ENCODE assay signal across 1 cellular context in the genomic region with DNA sequence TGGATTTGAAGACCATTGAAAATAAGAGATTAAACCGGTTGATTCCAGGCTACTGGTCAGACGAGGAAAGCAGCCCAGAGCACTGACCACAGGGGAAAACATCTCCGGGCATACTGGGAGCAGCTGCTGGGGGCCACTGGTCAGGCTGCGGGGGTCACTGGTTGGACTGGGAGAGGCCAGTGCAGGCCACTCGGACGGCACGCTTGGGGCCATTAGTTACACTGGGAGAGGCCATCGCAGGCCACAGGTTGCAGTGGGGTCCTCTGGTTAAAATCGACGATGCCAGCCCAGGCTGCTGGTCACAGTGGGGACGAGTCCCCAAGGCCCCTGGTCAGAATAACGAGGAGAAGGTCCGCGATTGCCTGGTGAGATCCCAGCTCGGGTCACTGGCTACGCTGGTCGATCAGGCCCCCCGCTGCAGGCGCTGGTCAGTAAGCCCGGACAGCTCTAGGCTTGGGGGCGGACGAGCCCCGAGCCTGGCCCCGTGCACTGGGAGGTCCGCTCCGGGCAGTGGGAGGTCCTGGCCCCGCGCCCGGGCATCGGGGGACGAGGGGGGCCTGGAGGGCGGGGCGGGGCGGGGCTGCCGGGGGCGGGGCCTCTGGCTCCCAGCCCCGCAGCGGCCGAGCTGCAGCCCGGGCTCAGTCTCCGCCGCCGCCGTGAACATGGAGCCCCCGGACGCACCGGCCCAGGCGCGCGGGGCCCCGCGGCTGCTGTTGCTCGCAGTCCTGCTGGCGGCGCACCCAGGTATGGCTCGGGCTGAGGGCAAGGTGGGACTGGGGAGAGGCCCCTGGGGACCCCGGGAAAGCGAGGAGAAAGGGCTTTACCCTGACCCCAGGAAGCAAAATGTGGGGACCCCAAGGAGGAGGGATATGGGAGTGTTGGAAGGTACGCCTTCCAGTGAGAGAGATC.
TF ChIP-seq lines count a peak whose summit lies in the region.

Gene BCAM (plus strand): TSS at position 641 of the 909 bp plus-strand sequence. CDS start 22 bp downstream, at position 663.

TF ChIP-seq in HepG2, 621 proteins besides CTCF, POLR2A, EP300 and RAD21 (continued from another document and continues in another):
- TF ChIP-seq, protein P1, sequence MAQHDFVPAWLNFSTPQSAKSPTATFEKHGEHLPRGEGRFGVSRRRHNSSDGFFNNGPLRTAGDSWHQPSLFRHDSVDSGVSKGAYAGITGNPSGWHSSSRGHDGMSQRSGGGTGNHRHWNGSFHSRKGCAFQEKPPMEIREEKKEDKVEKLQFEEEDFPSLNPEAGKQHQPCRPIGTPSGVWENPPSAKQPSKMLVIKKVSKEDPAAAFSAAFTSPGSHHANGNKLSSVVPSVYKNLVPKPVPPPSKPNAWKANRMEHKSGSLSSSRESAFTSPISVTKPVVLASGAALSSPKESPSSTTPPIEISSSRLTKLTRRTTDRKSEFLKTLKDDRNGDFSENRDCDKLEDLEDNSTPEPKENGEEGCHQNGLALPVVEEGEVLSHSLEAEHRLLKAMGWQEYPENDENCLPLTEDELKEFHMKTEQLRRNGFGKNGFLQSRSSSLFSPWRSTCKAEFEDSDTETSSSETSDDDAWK (CRISPR knock-in tag; IDR thresholded peaks at IDR 0.05): no peak
- TF ChIP-seq ZNF260 (CRISPR knock-in tag; IDR thresholded peaks at IDR 0.05; ENCODE audit: borderline replicate concordance, low read depth) (no peak), RBM39 (IDR thresholded peaks at IDR 0.05; ENCODE audit: low read depth, low read length, poor library complexity, severe bottlenecking) (no peak), CEBPG (CRISPR knock-in tag; IDR thresholded peaks at IDR 0.05) (0 out of 2 replicates have a peak, but pooled peaks have one; percentile 9), ZNF776 (CRISPR knock-in tag; IDR thresholded peaks at IDR 0.05) (peak; percentile 88; the same call in 1 of the 2 replicates), EED (CRISPR knock-in tag; IDR thresholded peaks at IDR 0.05) (no peak), RXRA (CRISPR knock-in tag; IDR thresholded peaks at IDR 0.05) (0 out of 2 replicates have a peak, but pooled peaks have one; percentile 15), NR1H2 (CRISPR knock-in tag; IDR thresholded peaks at IDR 0.05; ENCODE audit: borderline replicate concordance, low read depth) (no peak), ATF1 (CRISPR knock-in tag; IDR thresholded peaks at IDR 0.05) (no peak), AKAP8 (CRISPR knock-in tag; IDR thresholded peaks at IDR 0.05) (peak; percentile 46; the same call in 1 of the 2 replicates), ZNF510 (CRISPR knock-in tag; IDR thresholded peaks at IDR 0.05; ENCODE audit: low read depth) (peak; percentile 55; the same call in 1 of the 2 replicates), ZNF496 (CRISPR knock-in tag; IDR thresholded peaks at IDR 0.05; ENCODE audit: insufficient replicate concordance) (no peak), KLF12 (CRISPR knock-in tag; IDR thresholded peaks at IDR 0.05; ENCODE audit: borderline replicate concordance) (no peak), NR3C1 (CRISPR knock-in tag; IDR thresholded peaks at IDR 0.05) (no peak), ATF3 (CRISPR knock-in tag; IDR thresholded peaks at IDR 0.05) (no peak), HOXA7 (CRISPR knock-in tag; IDR thresholded peaks at IDR 0.05) (no peak), ZFX (CRISPR knock-in tag; IDR thresholded peaks at IDR 0.05; ENCODE audit: low read depth) (peak; percentile 81), NBN (conservative IDR thresholded peaks at IDR 0.05) (no peak), ZNF790 (CRISPR knock-in tag; IDR thresholded peaks at IDR 0.05; ENCODE audit: borderline replicate concordance) (0 out of 2 replicates have a peak, but pooled peaks have one; percentile 41), HOXA9 (CRISPR knock-in tag; IDR thresholded peaks at IDR 0.05; ENCODE audit: borderline replicate concordance) (no peak), FOXK1 (CRISPR knock-in tag; IDR thresholded peaks at IDR 0.05; ENCODE audit: borderline replicate concordance, low read depth) (no peak), ZNF274 (CRISPR knock-in tag; IDR thresholded peaks at IDR 0.05) (no peak; the same call in 1 of the 2 replicates), ZNF737 (CRISPR knock-in tag; IDR thresholded peaks at IDR 0.05; ENCODE audit: borderline replicate concordance) (no peak), ZNF770 (CRISPR knock-in tag; IDR thresholded peaks at IDR 0.05) (no peak), FOXK2 (IDR thresholded peaks at IDR 0.05) (no peak), NFATC3 (CRISPR knock-in tag; IDR thresholded peaks at IDR 0.05) (0 out of 2 replicates have a peak, but pooled peaks have one; percentile 39), KLF16 (CRISPR knock-in tag; IDR thresholded peaks at IDR 0.05) (no peak), JUN (CRISPR knock-in tag; IDR thresholded peaks at IDR 0.05) (no peak), ZBTB7B (CRISPR knock-in tag; IDR thresholded peaks at IDR 0.05) (peak; percentile 79), SOX5 (CRISPR knock-in tag; IDR thresholded peaks at IDR 0.05; ENCODE audit: borderline replicate concordance) (peak; percentile 24; the same call in 1 of the 2 replicates), GRHL1 (CRISPR knock-in tag; conservative IDR thresholded peaks at IDR 0.05) (no peak), ZNF484 (CRISPR knock-in tag; IDR thresholded peaks at IDR 0.05; ENCODE audit: borderline replicate concordance, low read depth) (no peak), ZIK1 (CRISPR knock-in tag; IDR thresholded peaks at IDR 0.05; ENCODE audit: borderline replicate concordance, low read depth) (no peak), NR2F6 (IDR thresholded peaks at IDR 0.05) (no peak), NR2F6 (CRISPR knock-in tag; IDR thresholded peaks at IDR 0.05) (0 out of 2 replicates have a peak, but pooled peaks have one; percentile 13), MEIS2 (CRISPR knock-in tag; IDR thresholded peaks at IDR 0.05) (peak; percentile 61; the same call in 1 of the 2 replicates), ZNF564 (CRISPR knock-in tag; IDR thresholded peaks at IDR 0.05) (peak; percentile 3; the same call in 1 of the 2 replicates), ZNF34 (CRISPR knock-in tag; IDR thresholded peaks at IDR 0.05; ENCODE audit: borderline replicate concordance) (no peak), ZKSCAN8 (CRISPR knock-in tag; IDR thresholded peaks at IDR 0.05; ENCODE audit: borderline replicate concordance) (0 out of 2 replicates have a peak, but pooled peaks have one; percentile 22), ZSCAN31 (CRISPR knock-in tag; IDR thresholded peaks at IDR 0.05; ENCODE audit: low read depth) (no peak), ZSCAN22 (CRISPR knock-in tag; IDR thresholded peaks at IDR 0.05) (peak; percentile 27; the same call in 1 of the 2 replicates), ZNF556 (CRISPR knock-in tag; IDR thresholded peaks at IDR 0.05; ENCODE audit: borderline replicate concordance) (no peak), ZNF264 (CRISPR knock-in tag; IDR thresholded peaks at IDR 0.05) (peak; percentile 28; the same call in 1 of the 2 replicates)
- TF ChIP-seq, protein P2, sequence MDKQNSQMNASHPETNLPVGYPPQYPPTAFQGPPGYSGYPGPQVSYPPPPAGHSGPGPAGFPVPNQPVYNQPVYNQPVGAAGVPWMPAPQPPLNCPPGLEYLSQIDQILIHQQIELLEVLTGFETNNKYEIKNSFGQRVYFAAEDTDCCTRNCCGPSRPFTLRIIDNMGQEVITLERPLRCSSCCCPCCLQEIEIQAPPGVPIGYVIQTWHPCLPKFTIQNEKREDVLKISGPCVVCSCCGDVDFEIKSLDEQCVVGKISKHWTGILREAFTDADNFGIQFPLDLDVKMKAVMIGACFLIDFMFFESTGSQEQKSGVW (CRISPR knock-in tag; IDR thresholded peaks at IDR 0.05; ENCODE audit: borderline replicate concordance): no peak
- TF ChIP-seq, protein P3, sequence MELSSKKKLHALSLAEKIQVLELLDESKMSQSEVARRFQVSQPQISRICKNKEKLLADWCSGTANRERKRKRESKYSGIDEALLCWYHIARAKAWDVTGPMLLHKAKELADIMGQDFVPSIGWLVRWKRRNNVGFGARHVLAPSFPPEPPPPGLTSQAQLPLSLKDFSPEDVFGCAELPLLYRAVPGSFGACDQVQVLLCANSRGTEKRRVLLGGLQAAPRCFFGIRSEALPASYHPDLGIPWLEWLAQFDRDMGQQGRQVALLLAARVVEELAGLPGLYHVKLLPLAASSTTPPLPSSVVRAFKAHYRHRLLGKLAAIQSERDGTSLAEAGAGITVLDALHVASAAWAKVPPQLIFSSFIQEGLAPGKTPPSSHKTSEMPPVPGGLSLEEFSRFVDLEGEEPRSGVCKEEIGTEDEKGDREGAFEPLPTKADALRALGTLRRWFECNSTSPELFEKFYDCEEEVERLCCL (CRISPR knock-in tag; IDR thresholded peaks at IDR 0.05; ENCODE audit: borderline replicate concordance): no peak
- TF ChIP-seq, protein P4, sequence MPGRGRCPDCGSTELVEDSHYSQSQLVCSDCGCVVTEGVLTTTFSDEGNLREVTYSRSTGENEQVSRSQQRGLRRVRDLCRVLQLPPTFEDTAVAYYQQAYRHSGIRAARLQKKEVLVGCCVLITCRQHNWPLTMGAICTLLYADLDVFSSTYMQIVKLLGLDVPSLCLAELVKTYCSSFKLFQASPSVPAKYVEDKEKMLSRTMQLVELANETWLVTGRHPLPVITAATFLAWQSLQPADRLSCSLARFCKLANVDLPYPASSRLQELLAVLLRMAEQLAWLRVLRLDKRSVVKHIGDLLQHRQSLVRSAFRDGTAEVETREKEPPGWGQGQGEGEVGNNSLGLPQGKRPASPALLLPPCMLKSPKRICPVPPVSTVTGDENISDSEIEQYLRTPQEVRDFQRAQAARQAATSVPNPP (CRISPR knock-in tag; IDR thresholded peaks at IDR 0.05): no peak
- TF ChIP-seq, protein P5, sequence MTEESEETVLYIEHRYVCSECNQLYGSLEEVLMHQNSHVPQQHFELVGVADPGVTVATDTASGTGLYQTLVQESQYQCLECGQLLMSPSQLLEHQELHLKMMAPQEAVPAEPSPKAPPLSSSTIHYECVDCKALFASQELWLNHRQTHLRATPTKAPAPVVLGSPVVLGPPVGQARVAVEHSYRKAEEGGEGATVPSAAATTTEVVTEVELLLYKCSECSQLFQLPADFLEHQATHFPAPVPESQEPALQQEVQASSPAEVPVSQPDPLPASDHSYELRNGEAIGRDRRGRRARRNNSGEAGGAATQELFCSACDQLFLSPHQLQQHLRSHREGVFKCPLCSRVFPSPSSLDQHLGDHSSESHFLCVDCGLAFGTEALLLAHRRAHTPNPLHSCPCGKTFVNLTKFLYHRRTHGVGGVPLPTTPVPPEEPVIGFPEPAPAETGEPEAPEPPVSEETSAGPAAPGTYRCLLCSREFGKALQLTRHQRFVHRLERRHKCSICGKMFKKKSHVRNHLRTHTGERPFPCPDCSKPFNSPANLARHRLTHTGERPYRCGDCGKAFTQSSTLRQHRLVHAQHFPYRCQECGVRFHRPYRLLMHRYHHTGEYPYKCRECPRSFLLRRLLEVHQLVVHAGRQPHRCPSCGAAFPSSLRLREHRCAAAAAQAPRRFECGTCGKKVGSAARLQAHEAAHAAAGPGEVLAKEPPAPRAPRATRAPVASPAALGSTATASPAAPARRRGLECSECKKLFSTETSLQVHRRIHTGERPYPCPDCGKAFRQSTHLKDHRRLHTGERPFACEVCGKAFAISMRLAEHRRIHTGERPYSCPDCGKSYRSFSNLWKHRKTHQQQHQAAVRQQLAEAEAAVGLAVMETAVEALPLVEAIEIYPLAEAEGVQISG (CRISPR knock-in tag; IDR thresholded peaks at IDR 0.05): no peak
- TF ChIP-seq, protein P6, sequence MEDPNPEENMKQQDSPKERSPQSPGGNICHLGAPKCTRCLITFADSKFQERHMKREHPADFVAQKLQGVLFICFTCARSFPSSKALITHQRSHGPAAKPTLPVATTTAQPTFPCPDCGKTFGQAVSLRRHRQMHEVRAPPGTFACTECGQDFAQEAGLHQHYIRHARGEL (CRISPR knock-in tag; IDR thresholded peaks at IDR 0.05): no peak
